Comparison of ENCODE assay signal across 8 cellular contexts in the genomic region with DNA sequence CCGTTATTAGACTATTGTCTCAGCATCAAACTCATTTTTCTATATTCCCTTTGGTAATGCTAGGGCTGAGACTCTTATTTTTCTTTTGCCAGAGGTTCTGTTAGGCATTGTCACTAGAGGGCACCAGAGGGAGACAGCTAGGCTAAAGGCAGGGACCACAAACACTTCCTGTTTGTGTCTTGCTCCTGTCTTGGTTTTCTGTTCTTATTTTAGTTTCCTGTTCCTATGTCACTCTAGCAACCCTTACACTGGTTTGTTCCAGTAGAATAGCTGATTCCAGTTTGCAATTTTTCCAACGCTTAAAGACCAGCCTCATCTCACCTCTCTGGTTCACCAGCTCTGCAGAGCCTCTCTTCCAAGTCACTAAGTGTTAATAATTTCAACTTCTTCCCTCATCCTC.
DNase-seq lines count a peak whose midpoint lies in the region; ATAC-seq and TF ChIP-seq lines count a peak whose summit lies in the region.

No MANE protein-coding gene starts in this region.

- POLR2A ChIA-PET in CD4-positive, alpha-beta T cell (lab: Charles Lee), result interaction anchor here (1.0 to 1.5 kb wide), 2 partner anchors 14 to 1005 kb away, joined by 4 to 5 read pairs; a partner anchor contains a TSS

- peak in 9 of 10 experiments; percentile 3 to 51 (median 26) for DNase-seq in CD4-positive, alpha-beta T cell
- DNase-seq in NCI-H2107 (lab: John Stamatoyannopoulos, UW) (peak; percentile 26), WERI-Rb-1 (peak; percentile 35), dorsolateral prefrontal cortex (peak in 1 of 10 donors; percentile 5), lung microvascular endothelial cell (ENCODE audit: low read depth in 2 of 2) (peak; percentile 68 to 84)
- DNase-seq in stimulated activated naive CD8-positive, alpha-beta T cell treated with anti-CD3 and anti-CD28 coated beads, Interleukin-15, amount 100 ng/mL, for 72 hours, result peak; percentile 48 to 56

- ATAC-seq in CD4-positive, alpha-beta T cell (ENCODE audit: poor library complexity), result peak; percentile 93
- ATAC-seq in GM19025 (IDR thresholded peaks at IDR 0.05; ENCODE audit: low read depth, unreplicated experiment) (peak; percentile 91), HG03103 (IDR thresholded peaks at IDR 0.05; ENCODE audit: low read depth, unreplicated experiment) (peak; percentile 100)
- ATAC-seq in stimulated activated naive CD8-positive, alpha-beta T cell treated with anti-CD3 and anti-CD28 coated beads, Interleukin-15, amount 100 ng/mL, for 72 hours, result peak; percentile 90

- no peak overlapping the region for H3K27ac ChIP-seq in CD4-positive, alpha-beta T cell (ENCODE audit: low read depth, low read length)
- H3K27ac ChIP-seq in WERI-Rb-1 (no peak overlapping the region), dorsolateral prefrontal cortex (no peak overlapping the region)

- TF ChIP-seq CTCF in CD4-positive, alpha-beta T cell (IDR thresholded peaks at IDR 0.05), result peak; percentile 65
- peak; percentile 63 for TF ChIP-seq CTCF in WERI-Rb-1 (IDR thresholded peaks at IDR 0.05; ENCODE audit: low read depth, low read length)
- peak; percentile 45 to 82 (median 68) for TF ChIP-seq CTCF in dorsolateral prefrontal cortex (IDR thresholded peaks at IDR 0.05 in 54 of 56, conservative IDR thresholded peaks at IDR 0.05 in 2 of 56; ENCODE audit: low read depth in 1 of 56, partially characterized antibody in 56 of 56)

- CTCF ChIA-PET in CD4-positive, alpha-beta T cell (lab: Charles Lee), result no interaction called here

- no peaks in the 10 kb centered on the region for H3K9me3 Mint-ChIP-seq in CD4-positive, alpha-beta T cell
- no peaks in the 10 kb centered on the region for H3K9me3 Mint-ChIP-seq in stimulated activated naive CD8-positive, alpha-beta T cell treated with anti-CD3 and anti-CD28 coated beads, Interleukin-15, amount 100 ng/mL, for 72 hours

- no peaks in the 10 kb centered on the region for H3K27me3 ChIP-seq in CD4-positive, alpha-beta T cell (ENCODE audit: control insufficient read depth, insufficient read depth, low read length)
- H3K27me3 ChIP-seq in WERI-Rb-1 (ENCODE audit: insufficient read depth, low read depth, severe bottlenecking) (no peaks in the 10 kb centered on the region), dorsolateral prefrontal cortex (no peaks in the 10 kb centered on the region)

- intact Hi-C loops in CD4-positive, alpha-beta T cell (cut with DNase I, micrococcal nuclease), result loop anchor here (1.0 to 10.0 kb wide), 7 partner anchors 286 to 1041 kb away; no protein-coding TSS in a partner anchor
- intact Hi-C loops in dorsolateral prefrontal cortex (cut with DNase I), result loop anchor here in 1 of 2 donors (5.0 to 10.0 kb wide), 2 partner anchors 286 to 1043 kb away; no protein-coding TSS in a partner anchor

- no peak overlapping the region for H3K4me3 Mint-ChIP-seq in CD4-positive, alpha-beta T cell
- no peak overlapping the region for H3K4me3 Mint-ChIP-seq in stimulated activated naive CD8-positive, alpha-beta T cell treated with anti-CD3 and anti-CD28 coated beads, Interleukin-15, amount 100 ng/mL, for 72 hours

- H3K4me3 ChIP-seq in WERI-Rb-1 (ENCODE audit: low read depth, low read length), result no peak overlapping the region
- H3K4me3 ChIP-seq in dorsolateral prefrontal cortex, result no peak overlapping the region

- H3K36me3 ChIP-seq in WERI-Rb-1, result no peaks in the 10 kb centered on the region

- H3K27me3 Mint-ChIP-seq in CD4-positive, alpha-beta T cell, result peaks cover 9% of the 10 kb centered on the region
- H3K27me3 Mint-ChIP-seq in stimulated activated naive CD8-positive, alpha-beta T cell treated with anti-CD3 and anti-CD28 coated beads, Interleukin-15, amount 100 ng/mL, for 72 hours, result no peaks in the 10 kb centered on the region

- no peaks in the 10 kb centered on the region for H3K36me3 Mint-ChIP-seq in CD4-positive, alpha-beta T cell (ENCODE audit: low read depth)

- H3K27ac Mint-ChIP-seq in CD4-positive, alpha-beta T cell, result no peak overlapping the region
- no peak overlapping the region for H3K27ac Mint-ChIP-seq in stimulated activated naive CD8-positive, alpha-beta T cell treated with anti-CD3 and anti-CD28 coated beads, Interleukin-15, amount 100 ng/mL, for 72 hours

- H3K4me1 Mint-ChIP-seq in CD4-positive, alpha-beta T cell (ENCODE audit: low read depth), result no peaks in the 10 kb centered on the region
- no peaks in the 10 kb centered on the region for H3K4me1 Mint-ChIP-seq in stimulated activated naive CD8-positive, alpha-beta T cell treated with anti-CD3 and anti-CD28 coated beads, Interleukin-15, amount 100 ng/mL, for 72 hours

- no peaks in the 10 kb centered on the region for H3K9me3 ChIP-seq in CD4-positive, alpha-beta T cell (ENCODE audit: control insufficient read depth, low read length)
- H3K9me3 ChIP-seq in WERI-Rb-1 (ENCODE audit: severe bottlenecking), result no peaks in the 10 kb centered on the region
